In the genomic region with DNA sequence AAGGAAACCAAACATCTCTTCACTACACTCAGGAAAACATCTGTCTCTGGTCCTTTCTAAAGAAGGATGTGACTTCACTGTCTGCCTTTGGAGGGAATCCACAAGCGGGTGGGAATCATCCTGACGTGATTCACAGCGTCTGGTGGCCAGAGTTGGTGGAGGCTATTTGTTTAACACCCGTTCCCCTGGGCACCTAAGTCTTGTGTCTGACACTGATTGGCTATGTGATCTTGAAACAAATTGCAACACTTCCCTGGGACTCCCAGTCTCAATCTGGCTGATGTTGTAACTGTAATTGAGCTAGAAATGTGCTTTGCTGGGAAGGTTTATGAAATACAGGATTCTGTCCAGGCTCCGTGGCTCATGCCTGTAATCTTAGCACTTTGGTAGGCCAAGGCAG, we compare ENCODE assay signal across 20 cellular contexts. TPM values are rescaled to one million over a fixed set of nuclear protein-coding genes. Genes with fewer than 3 reads are reported as not detected.
DNase-seq lines count a peak whose midpoint lies in the region; ATAC-seq and TF ChIP-seq lines count a peak whose summit lies in the region.
"Had no signal": no experiment of that assay in that cellular context is flagged by ENCODE, and none has a peak within 500 bp of the region (broad histone marks: within the 10 kb centered on the region; RNA-seq: fewer than 3 reads in every experiment).

No MANE protein-coding gene starts in this region.

- H3K4me3 ChIP-seq in left ventricle myocardium inferior (no peak overlapping the region), fibroblast of the aortic adventitia (ENCODE audit: low read depth, low read length) (no peak overlapping the region), BE2C (ENCODE audit: low read depth, low read length) (no peak overlapping the region)
- H3K4me3 ChIP-seq: ascending aorta, dorsolateral prefrontal cortex, lower lobe of right lung, tibial artery had no signal

- TF ChIP-seq CTCF in left ventricle myocardium inferior (IDR thresholded peaks at IDR 0.05; ENCODE audit: borderline replicate concordance) (no peak), fibroblast of the aortic adventitia (IDR thresholded peaks at IDR 0.05; ENCODE audit: insufficient read depth, low read length) (no peak), BE2C (IDR thresholded peaks at IDR 0.05; ENCODE audit: low read depth, low read length) (no peak)

- intact Hi-C loops in left ventricle myocardium superior (cut with micrococcal nuclease) (no loop called here), left ventricle myocardium inferior (cut with micrococcal nuclease) (no loop called here)

- H3K9me3 ChIP-seq in left ventricle myocardium inferior (replicated peaks) (peaks cover 32% of the 10 kb centered on the region), BE2C (no peaks in the 10 kb centered on the region; the same call in 1 of the 2 replicates)

- DNase-seq in left ventricle myocardium superior (no peak), left ventricle myocardium inferior (no peak), RKO (ENCODE audit: low spot score) (peak; percentile 14), fibroblast of the aortic adventitia (ENCODE audit: low read depth) (peak; percentile 68), stromal cell of bone marrow (ENCODE audit: low read depth) (peak; percentile 94), BE2C (no peak)
- DNase-seq in activated CD8-positive, alpha-beta memory T cell treated with anti-CD3 and anti-CD28 coated beads, Interleukin-2, amount 50 U/mL, for 48 hours = no peak
- DNase-seq: ACHN; activated CD8-positive, alpha-beta T cell treated with anti-CD3 and anti-CD28 coated beads for 36 hours; Caco-2; dorsolateral prefrontal cortex; foreskin keratinocyte; lower lobe of right lung; MM.1S; natural killer cell; stimulated activated CD4-positive, alpha-beta T cell treated with anti-CD3 and anti-CD28 coated beads, Interleukin-1b, Interleukin-23, amount 100 ng/mL, for 48 hours had no signal

- no peaks in the 10 kb centered on the region for H3K36me3 ChIP-seq in left ventricle myocardium inferior
- no peaks in the 10 kb centered on the region for H3K36me3 ChIP-seq in BE2C
- H3K36me3 ChIP-seq: ascending aorta, lower lobe of right lung, tibial artery had no signal

- H3K27ac ChIP-seq in left ventricle myocardium inferior (replicated peaks) = no peak overlapping the region
- H3K27ac ChIP-seq: ascending aorta, dorsolateral prefrontal cortex, foreskin keratinocyte, lower lobe of right lung, tibial artery had no signal

- H3K27me3 ChIP-seq in left ventricle myocardium inferior (ENCODE audit: low read depth) = peaks cover 46% of the 10 kb centered on the region
- H3K27me3 ChIP-seq in BE2C = no peaks in the 10 kb centered on the region
- H3K27me3 ChIP-seq: ascending aorta had no signal

- no peaks in the 10 kb centered on the region for H3K4me1 ChIP-seq in left ventricle myocardium inferior
- H3K4me1 ChIP-seq in BE2C = no peaks in the 10 kb centered on the region
- H3K4me1 ChIP-seq: ascending aorta, Caco-2, foreskin keratinocyte, lower lobe of right lung, tibial artery had no signal

- ATAC-seq in left ventricle myocardium superior = peak; percentile 55
- ATAC-seq in HG02884 (IDR thresholded peaks at IDR 0.05; ENCODE audit: unreplicated experiment) = no peak
- ATAC-seq: activated CD8-positive, alpha-beta T cell treated with anti-CD3 and anti-CD28 coated beads for 36 hours; foreskin keratinocyte; lower lobe of right lung; natural killer cell had no signal

RNA-seq across cellular contexts. Expression of a gene that starts 28.8 kb away (rescaled TPM):
- total RNA-seq in left ventricle myocardium superior (not detected), left ventricle myocardium inferior (not detected), fibroblast of the aortic adventitia (ENCODE audit: low replicate concordance) (not detected in 2 replicates)
- 30.4 TPM for polyA plus RNA-seq in BE2C (2012; ENCODE audit: insufficient read depth, insufficient read length, low read depth)
- total RNA-seq: activated CD8-positive, alpha-beta T cell treated with anti-CD3 and anti-CD28 coated beads for 36 hours; ascending aorta; Caco-2; foreskin keratinocyte; HT-29; lower lobe of right lung had no signal
- polyA plus RNA-seq: foreskin keratinocyte had no signal

Comparison
In these comparisons a context has a peak if more than half of its experiments do, and no peak if none do; other contexts are left out.
1. DNase-seq: peak in RKO (single experiment), fibroblast of the aortic adventitia (single experiment) and stromal cell of bone marrow (single experiment); none in left ventricle myocardium superior (single experiment), left ventricle myocardium inferior (single experiment), activated CD8-positive, alpha-beta memory T cell treated with anti-CD3 and anti-CD28 coated beads, Interleukin-2, amount 50 U/mL, for 48 hours (single experiment) and BE2C (single experiment).